ENCODE assay signal across 15 cellular contexts in genomic region chr4:32624943-32625603, GRCh38.
"Had no signal": no experiment of that assay in that cellular context is flagged by ENCODE, and none has a peak within 500 bp of the region (broad histone marks: within the 10 kb centered on the region; RNA-seq: fewer than 3 reads in every experiment).

No MANE protein-coding gene starts in this region.

- DNase-seq: activated CD4-positive, alpha-beta T cell treated with anti-CD3 and anti-CD28 coated beads for 48 hours; activated CD8-positive, alpha-beta memory T cell treated with anti-CD3 and anti-CD28 coated beads, Interleukin-2, amount 50 U/mL, for 48 hours; activated CD8-positive, alpha-beta T cell treated with anti-CD3 and anti-CD28 coated beads, Interleukin-2, amount 10 ng/mL, durations not matched to agents 7 days and 5 days; activated naive CD4-positive, alpha-beta T cell treated with anti-CD3 and anti-CD28 coated beads, Interleukin-2, amount 10 ng/mL, durations not matched to agents 7 days and 5 days; adrenal gland; esophagus squamous epithelium; nephron progenitor cell; stimulated activated CD4-positive, alpha-beta T cell treated with anti-CD3 and anti-CD28 coated beads, Interleukin-15, amount 100 ng/mL, for 24 hours; stimulated activated CD4-positive, alpha-beta T cell treated with anti-CD3 and anti-CD28 coated beads, Interleukin-4, amount 100 ng/mL, for 24 hours; stimulated activated naive CD8-positive, alpha-beta T cell treated with anti-CD3 and anti-CD28 coated beads, Interleukin-15, amount 100 ng/mL, for 72 hours; T-helper 17 cell had no signal

- ATAC-seq: activated CD8-positive, alpha-beta T cell treated with anti-CD3 and anti-CD28 coated beads, Interleukin-2, amount 10 ng/mL, durations not matched to agents 7 days and 5 days; stimulated activated naive CD8-positive, alpha-beta T cell treated with anti-CD3 and anti-CD28 coated beads, Interleukin-15, amount 100 ng/mL, for 72 hours; T-helper 17 cell; WTC11 had no signal

- H3K4me3 Mint-ChIP-seq: activated CD8-positive, alpha-beta T cell treated with anti-CD3 and anti-CD28 coated beads, Interleukin-2, amount 10 ng/mL, durations not matched to agents 7 days and 5 days; activated naive CD4-positive, alpha-beta T cell treated with anti-CD3 and anti-CD28 coated beads, Interleukin-2, amount 10 ng/mL, durations not matched to agents 7 days and 5 days; central memory CD8-positive, alpha-beta T cell; memory B cell; nephron progenitor cell; stimulated activated naive CD8-positive, alpha-beta T cell treated with anti-CD3 and anti-CD28 coated beads, Interleukin-15, amount 100 ng/mL, for 72 hours; T-helper 17 cell; WTC11 had no signal

- H3K4me1 Mint-ChIP-seq: activated naive CD4-positive, alpha-beta T cell treated with anti-CD3 and anti-CD28 coated beads, Interleukin-2, amount 10 ng/mL, durations not matched to agents 7 days and 5 days; central memory CD8-positive, alpha-beta T cell; memory B cell; nephron progenitor cell; stimulated activated naive CD8-positive, alpha-beta T cell treated with anti-CD3 and anti-CD28 coated beads, Interleukin-15, amount 100 ng/mL, for 72 hours; T-helper 17 cell; WTC11 had no signal

- H3K27me3 Mint-ChIP-seq: activated naive CD4-positive, alpha-beta T cell treated with anti-CD3 and anti-CD28 coated beads, Interleukin-2, amount 10 ng/mL, durations not matched to agents 7 days and 5 days; central memory CD8-positive, alpha-beta T cell; memory B cell; stimulated activated naive CD8-positive, alpha-beta T cell treated with anti-CD3 and anti-CD28 coated beads, Interleukin-15, amount 100 ng/mL, for 72 hours; T-helper 17 cell had no signal

- H3K4me3 ChIP-seq: adrenal gland, esophagus squamous epithelium, hepatocyte had no signal

- H3K36me3 Mint-ChIP-seq: activated naive CD4-positive, alpha-beta T cell treated with anti-CD3 and anti-CD28 coated beads, Interleukin-2, amount 10 ng/mL, durations not matched to agents 7 days and 5 days; memory B cell had no signal
